Comparison of ENCODE assay signal across 10 cellular contexts in genomic region chr4:94410678-94411206, GRCh38. TPM values are rescaled to one million over a fixed set of nuclear protein-coding genes. Genes with fewer than 3 reads are reported as not detected.
DNase-seq lines count a peak whose midpoint lies in the region; ATAC-seq lines count a peak whose summit lies in the region.
"Had no signal": no experiment of that assay in that cellular context is flagged by ENCODE, and none has a peak within 500 bp of the region (broad histone marks: within the 10 kb centered on the region; RNA-seq: fewer than 3 reads in every experiment).

No MANE protein-coding gene starts in this region.

- peaks cover 3% of the 10 kb centered on the region for H3K27me3 Mint-ChIP-seq in activated naive CD8-positive, alpha-beta T cell treated with anti-CD3 and anti-CD28 coated beads for 36 hours

- no peaks in the 10 kb centered on the region for H3K9me3 Mint-ChIP-seq in activated naive CD8-positive, alpha-beta T cell treated with anti-CD3 and anti-CD28 coated beads for 36 hours
- H3K9me3 Mint-ChIP-seq: activated naive CD4-positive, alpha-beta T cell treated with anti-CD3 and anti-CD28 coated beads, Interleukin-2, amount 10 ng/mL, durations not matched to agents 7 days and 5 days; natural killer cell had no signal

- no peaks in the 10 kb centered on the region for H3K36me3 Mint-ChIP-seq in activated naive CD8-positive, alpha-beta T cell treated with anti-CD3 and anti-CD28 coated beads for 36 hours
- H3K36me3 Mint-ChIP-seq: activated naive CD4-positive, alpha-beta T cell treated with anti-CD3 and anti-CD28 coated beads, Interleukin-2, amount 10 ng/mL, durations not matched to agents 7 days and 5 days; natural killer cell had no signal

- H3K4me1 Mint-ChIP-seq in activated naive CD8-positive, alpha-beta T cell treated with anti-CD3 and anti-CD28 coated beads for 36 hours = no peaks in the 10 kb centered on the region
- H3K4me1 Mint-ChIP-seq: activated naive CD4-positive, alpha-beta T cell treated with anti-CD3 and anti-CD28 coated beads, Interleukin-2, amount 10 ng/mL, durations not matched to agents 7 days and 5 days; natural killer cell had no signal

- H3K4me3 Mint-ChIP-seq in activated naive CD8-positive, alpha-beta T cell treated with anti-CD3 and anti-CD28 coated beads for 36 hours = no peak overlapping the region
- H3K4me3 Mint-ChIP-seq: activated naive CD4-positive, alpha-beta T cell treated with anti-CD3 and anti-CD28 coated beads, Interleukin-2, amount 10 ng/mL, durations not matched to agents 7 days and 5 days; natural killer cell had no signal

- DNase-seq in DMS79 (lab: John Stamatoyannopoulos, UW) = peak; percentile 50
- DNase-seq in T1000 (lab: John Stamatoyannopoulos, UW) = peak; percentile 27
- DNase-seq in Right ventricle myocardium superior = peak; percentile 66
- peak; percentile 98 for DNase-seq in renal cortical epithelial cell (ENCODE audit: low read depth)
- DNase-seq in ecto neural progenitor cell (ENCODE audit: low spot score) = no peak
- DNase-seq in activated naive CD8-positive, alpha-beta T cell treated with anti-CD3 and anti-CD28 coated beads for 36 hours = no peak
- DNase-seq: activated naive CD4-positive, alpha-beta T cell treated with anti-CD3 and anti-CD28 coated beads, Interleukin-2, amount 10 ng/mL, durations not matched to agents 7 days and 5 days; natural killer cell had no signal

- intact Hi-C loops in Right ventricle myocardium superior (cut with DNase I) = no loop called here

- ATAC-seq in Right ventricle myocardium superior (ENCODE audit: poor library complexity) (peak; percentile 67), GM18867 (IDR thresholded peaks at IDR 0.05; ENCODE audit: unreplicated experiment) (no peak), HG02840 (IDR thresholded peaks at IDR 0.05; ENCODE audit: low FRiP score, unreplicated experiment) (no peak)
- ATAC-seq: natural killer cell had no signal

- H3K27ac Mint-ChIP-seq in activated naive CD8-positive, alpha-beta T cell treated with anti-CD3 and anti-CD28 coated beads for 36 hours = no peak overlapping the region
- H3K27ac Mint-ChIP-seq: activated naive CD4-positive, alpha-beta T cell treated with anti-CD3 and anti-CD28 coated beads, Interleukin-2, amount 10 ng/mL, durations not matched to agents 7 days and 5 days; natural killer cell had no signal

RNA-seq across cellular contexts. Expression of gene PDLIM5, which starts 41.0 kb away (rescaled TPM):
- total RNA-seq in Right ventricle myocardium superior = 979 TPM
- 58.0 and 96.0 TPM in 2 replicates for total RNA-seq in renal cortical epithelial cell
- total RNA-seq in activated naive CD8-positive, alpha-beta T cell treated with anti-CD3 and anti-CD28 coated beads for 36 hours = 10 to 100 TPM; 15.1 to 17.0 TPM

Comparison
In these comparisons a context has a peak if more than half of its experiments do, and no peak if none do; other contexts are left out.
1. DNase-seq: peak in DMS79 (single experiment), T1000 (single experiment), Right ventricle myocardium superior (single experiment) and renal cortical epithelial cell (single experiment); none in ecto neural progenitor cell (single experiment) and activated naive CD8-positive, alpha-beta T cell treated with anti-CD3 and anti-CD28 coated beads for 36 hours (single experiment).
2. RNA of gene PDLIM5, which starts 41.0 kb away (total RNA-seq): 979 TPM in Right ventricle myocardium superior (single experiment); 58.0 to 96.0 TPM in renal cortical epithelial cell and 15.1 to 17.0 TPM in activated naive CD8-positive, alpha-beta T cell treated with anti-CD3 and anti-CD28 coated beads for 36 hours; every median in the first group is over 10 times any median in the second.